12 cellular contexts compared by ENCODE assay signal in the genomic region with DNA sequence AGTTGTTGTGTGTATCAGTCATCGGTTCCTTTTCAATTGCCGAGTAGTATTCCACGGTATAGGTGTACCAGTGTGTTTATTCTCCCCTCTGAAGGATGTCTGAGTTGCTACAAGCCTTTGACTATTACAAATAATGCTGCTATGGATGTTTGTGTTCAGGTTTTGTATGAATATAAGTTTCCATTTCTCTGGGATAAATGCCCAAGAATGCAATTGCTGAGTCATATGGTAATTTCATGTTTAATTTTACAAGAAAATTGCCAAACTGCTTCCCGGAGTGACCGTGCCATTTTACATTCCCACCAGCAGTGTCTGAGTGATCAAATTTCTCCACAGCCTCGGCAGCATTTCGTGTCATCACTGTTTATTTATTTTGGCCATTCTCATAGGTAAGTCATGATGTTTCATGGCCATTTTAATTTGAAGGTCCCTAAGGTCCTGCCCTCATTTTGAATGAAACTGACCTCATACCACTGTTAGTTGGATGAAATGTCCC.
DNase-seq lines count a peak whose midpoint lies in the region; ATAC-seq, FAIRE-seq and TF ChIP-seq lines count a peak whose summit lies in the region.
"Had no signal": no experiment of that assay in that cellular context is flagged by ENCODE, and none has a peak within 500 bp of the region (broad histone marks: within the 10 kb centered on the region; RNA-seq: fewer than 3 reads in every experiment).

No MANE protein-coding gene starts in this region.

- no peaks in the 10 kb centered on the region for H3K27me3 Mint-ChIP-seq in CD14-positive monocyte (ENCODE audit: low read depth in 3 of 3)
- H3K27me3 Mint-ChIP-seq: dendritic cell treated with granulocyte-macrophage colony-stimulating factor and Interleukin-4, amounts not matched to agents 40 ng/mL and 50 ng/mL, for 4 days had no signal

- peak overlapping the region; percentile 25; the same call in 1 of the 2 replicates for H3K9ac ChIP-seq in PC-3 (ENCODE audit: low read length)
- no peak overlapping the region for H3K9ac ChIP-seq in endothelial cell of umbilical vein (replicated peaks; ENCODE audit: extremely low read depth, insufficient read depth, low read length)

- no peak overlapping the region for H3K4me3 Mint-ChIP-seq in CD14-positive monocyte
- H3K4me3 Mint-ChIP-seq: dendritic cell treated with granulocyte-macrophage colony-stimulating factor and Interleukin-4, amounts not matched to agents 40 ng/mL and 50 ng/mL, for 4 days had no signal

- CTCF ChIA-PET in PC-3 (lab: Charles Lee) (no interaction called here), endothelial cell of umbilical vein (lab: Charles Lee) (interaction anchor here (0.8 to 2.3 kb wide), 3 partner anchors 14 to 136 kb away, joined by 3 to 9 read pairs (median 3); no protein-coding TSS in a partner anchor)

- H3K4me3 ChIP-seq in PC-3 (ENCODE audit: low read length) (no peak overlapping the region), endothelial cell of umbilical vein (replicated peaks in 1 of 3; ENCODE audit: insufficient read depth in 1 of 3, low read depth in 1 of 3, low read length in 3 of 3) (no peak overlapping the region), neutrophil (ENCODE audit: low read depth in 1 of 2, low read length in 1 of 2) (no peak overlapping the region), upper lobe of right lung (no peak overlapping the region)

- H3K79me2 ChIP-seq in PC-3 (ENCODE audit: low read length) (no peaks in the 10 kb centered on the region), endothelial cell of umbilical vein (ENCODE audit: control insufficient read depth, insufficient read depth, low read length) (no peaks in the 10 kb centered on the region)

- H3K9me3 ChIP-seq in PC-3 (ENCODE audit: low read length) (no peaks in the 10 kb centered on the region), endothelial cell of umbilical vein (replicated peaks; ENCODE audit: control insufficient read depth, insufficient read depth, low read length) (no peaks in the 10 kb centered on the region), neutrophil (no peaks in the 10 kb centered on the region), upper lobe of right lung (no peaks in the 10 kb centered on the region)

- H3F3A ChIP-seq in PC-3 (ENCODE audit: low read length, unreplicated experiment), result no peaks in the 10 kb centered on the region

- H3K36me3 Mint-ChIP-seq in CD14-positive monocyte, result peaks cover 91 to 93% of the 10 kb centered on the region in 2 donors

- no peaks in the 10 kb centered on the region for H3K9me2 ChIP-seq in PC-3 (replicated peaks; ENCODE audit: low read length)

- H3K27ac ChIP-seq in PC-3 (ENCODE audit: low read length) (peak overlapping the region; percentile 89), endothelial cell of umbilical vein (ENCODE audit: insufficient read depth, low read depth, low read length) (peak overlapping the region; percentile 19), neutrophil (peak overlapping the region; percentile 74), upper lobe of right lung (no peak overlapping the region)
- H3K27ac ChIP-seq: HL-60 had no signal

- H3K4me2 ChIP-seq in PC-3 (ENCODE audit: low read length), result peak overlapping the region; percentile 44
- H3K4me2 ChIP-seq in endothelial cell of umbilical vein (ENCODE audit: insufficient read depth, low read length), result no peak overlapping the region

- peak; percentile 62 for FAIRE-seq in endothelial cell of umbilical vein (lab: Jason Lieb, UNC)

- peak overlapping the region; percentile 25 to 73 (median 41) for H3K27ac Mint-ChIP-seq in CD14-positive monocyte
- H3K27ac Mint-ChIP-seq: dendritic cell treated with granulocyte-macrophage colony-stimulating factor and Interleukin-4, amounts not matched to agents 40 ng/mL and 50 ng/mL, for 4 days had no signal

- intact Hi-C loops in CD14-positive monocyte (cut with micrococcal nuclease), result no loop called here
- intact Hi-C loops in PC-3 (cut with micrococcal nuclease), result loop anchor here (1.0 to 10.0 kb wide), 7 partner anchors 17 to 244 kb away; a partner anchor contains a TSS
- intact Hi-C loops in endothelial cell of umbilical vein (cut with micrococcal nuclease), result no loop called here
- intact Hi-C loops in upper lobe of right lung (cut with DNase I), result no loop called here

- peak; percentile 96 for ATAC-seq in PC-3
- ATAC-seq in upper lobe of right lung, result no peak
- ATAC-seq in HG03097 (IDR thresholded peaks at IDR 0.05; ENCODE audit: low FRiP score, unreplicated experiment), result no peak

- POLR2A ChIA-PET in PC-3 (lab: Charles Lee; ENCODE audit: unreplicated experiment), result no interaction called here
- POLR2A ChIA-PET in endothelial cell of umbilical vein (lab: Charles Lee), result no interaction called here

- DNase-seq in CD14-positive monocyte (ENCODE audit: low spot score) (no peak), PC-3 (peak; percentile 91), endothelial cell of umbilical vein (ENCODE audit: low read depth, low spot score) (peak; percentile 90), midbrain (lab: John Stamatoyannopoulos, UW) (no peak), GM20000 (ENCODE audit: low spot score) (no peak), upper lobe of right lung (no peak)
- DNase-seq: activated CD4-positive, alpha-beta T cell treated with anti-CD3 and anti-CD28 coated beads for 4 hours; NCI-H526 had no signal

- H3K36me3 ChIP-seq in PC-3 (ENCODE audit: low read depth, low read length) (no peaks in the 10 kb centered on the region; the same call in 1 of the 2 replicates), endothelial cell of umbilical vein (ENCODE audit: control insufficient read depth in 2 of 2, extremely low read depth in 1 of 2, insufficient read depth in 2 of 2, low read length in 2 of 2) (peaks cover 5 to 16% of the 10 kb centered on the region in 2 experiments), neutrophil (peaks cover 86% of the 10 kb centered on the region), upper lobe of right lung (peaks cover 76% of the 10 kb centered on the region)

- H3K9me3 Mint-ChIP-seq in CD14-positive monocyte, result peaks cover 0 to under 1% (median 0%) of the 10 kb centered on the region in 7 donors
- H3K9me3 Mint-ChIP-seq: dendritic cell treated with granulocyte-macrophage colony-stimulating factor and Interleukin-4, amounts not matched to agents 40 ng/mL and 50 ng/mL, for 4 days had no signal

- BruUV-seq in PC-3 (replicated peaks; lab: Mats Ljungman, UMichigan) (no TSS peak), endothelial cell of umbilical vein (replicated peaks; lab: Mats Ljungman, UMichigan) (no TSS peak)

- H3K4me1 Mint-ChIP-seq in CD14-positive monocyte, result peaks cover 50% of the 10 kb centered on the region

- dilution Hi-C loops in endothelial cell of umbilical vein (cut with MboI; ENCODE audit: extremely low pct_ligation_motif_present, low sequenced_read_pairs), result no loop called here

- TF ChIP-seq CTCF in CD14-positive monocyte (IDR thresholded peaks at IDR 0.05) (no peak), PC-3 (conservative IDR thresholded peaks at IDR 0.05; ENCODE audit: low read depth, low read length) (no peak), endothelial cell of umbilical vein (IDR thresholded peaks at IDR 0.05; ENCODE audit: extremely low read depth in 1 of 2, insufficient read depth in 1 of 2, low read depth in 1 of 2, low read length in 2 of 2) (no peak), neutrophil (IDR thresholded peaks at IDR 0.05) (no peak), GM20000 (IDR thresholded peaks at IDR 0.05; ENCODE audit: extremely low read depth, missing control alignments) (no peak), upper lobe of right lung (IDR thresholded peaks at IDR 0.05) (no peak)

- H3K9me1 ChIP-seq in endothelial cell of umbilical vein (replicated peaks; ENCODE audit: control insufficient read depth, extremely low read depth, insufficient read depth, low read length), result no peaks in the 10 kb centered on the region

- H3K27me3 ChIP-seq in PC-3 (ENCODE audit: low read length) (no peaks in the 10 kb centered on the region), endothelial cell of umbilical vein (ENCODE audit: control insufficient read depth in 2 of 2, insufficient read depth in 2 of 2, low read length in 2 of 2) (no peaks in the 10 kb centered on the region), neutrophil (no peaks in the 10 kb centered on the region), upper lobe of right lung (no peaks in the 10 kb centered on the region)

- H2AFZ ChIP-seq in PC-3 (ENCODE audit: low read length), result no peak overlapping the region
- H2AFZ ChIP-seq in endothelial cell of umbilical vein (ENCODE audit: low read depth, low read length), result no peak overlapping the region

- H4K20me1 ChIP-seq in PC-3 (ENCODE audit: low read length) (no peaks in the 10 kb centered on the region), endothelial cell of umbilical vein (replicated peaks; ENCODE audit: control insufficient read depth, extremely low read depth, insufficient read depth, low read length) (no peaks in the 10 kb centered on the region)

- H3K4me1 ChIP-seq in PC-3 (ENCODE audit: insufficient read depth, low read length), result peaks cover 14% of the 10 kb centered on the region
- peaks cover 15% of the 10 kb centered on the region for H3K4me1 ChIP-seq in endothelial cell of umbilical vein (ENCODE audit: control insufficient read depth, extremely low read depth, insufficient read depth, low read length)
- H3K4me1 ChIP-seq in neutrophil (ENCODE audit: control insufficient read depth in 1 of 2, insufficient read depth in 1 of 2, low read depth in 1 of 2, low read length in 1 of 2), result peaks cover 22 to 26% of the 10 kb centered on the region in 2 experiments
- H3K4me1 ChIP-seq in upper lobe of right lung, result peaks cover 8% of the 10 kb centered on the region

- TF ChIP-seq POLR2A in endothelial cell of umbilical vein (IDR thresholded peaks at IDR 0.05; ENCODE audit: low read depth, low read length), result no peak

TF ChIP-seq in endothelial cell of umbilical vein, 7 proteins besides CTCF, POLR2A, EP300 and RAD21:
- TF ChIP-seq POLR2AphosphoS5 (IDR thresholded peaks at IDR 0.05; ENCODE audit: insufficient read depth, low read depth, low read length) (no peak), JUN (IDR thresholded peaks at IDR 0.05; ENCODE audit: borderline replicate concordance, insufficient read depth, insufficient read length, low read depth) (no peak), GATA2 (IDR thresholded peaks at IDR 0.05; ENCODE audit: insufficient read depth, insufficient read length, low read depth, low read length) (no peak), FOS (IDR thresholded peaks at IDR 0.05; ENCODE audit: borderline replicate concordance, insufficient read depth, low read length) (no peak), EZH2 (IDR thresholded peaks at IDR 0.05; ENCODE audit: borderline replicate concordance, low read depth, low read length, severe bottlenecking) (no peak), MYC (IDR thresholded peaks at IDR 0.05; ENCODE audit: low read depth, low read length) (no peak)
- TF ChIP-seq, protein P1, sequence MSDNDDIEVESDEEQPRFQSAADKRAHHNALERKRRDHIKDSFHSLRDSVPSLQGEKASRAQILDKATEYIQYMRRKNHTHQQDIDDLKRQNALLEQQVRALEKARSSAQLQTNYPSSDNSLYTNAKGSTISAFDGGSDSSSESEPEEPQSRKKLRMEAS (IDR thresholded peaks at IDR 0.05; ENCODE audit: insufficient read depth, insufficient read length), result no peak
TF ChIP-seq in endothelial cell of umbilical vein: peak in this region for 0.

Comparison
In these comparisons a context has a peak if more than half of its experiments do, and no peak if none do; other contexts are left out.
1. DNase-seq: peak in PC-3 (single experiment) and endothelial cell of umbilical vein (single experiment); none in CD14-positive monocyte (single experiment), midbrain (single experiment), GM20000 (single experiment) and upper lobe of right lung (single experiment).